Comparison of ENCODE assay signal across 18 cellular contexts in genomic region chr7:12504144-12504543, GRCh38.
A peak's percentile ranks its signal among the peaks of the same experiment; 100 is the strongest.
DNase-seq lines count a peak whose midpoint lies in the region; ATAC-seq and TF ChIP-seq lines count a peak whose summit lies in the region.
"Had no signal": no experiment of that assay in that cellular context is flagged by ENCODE, and none has a peak within 500 bp of the region (broad histone marks: within the 10 kb centered on the region; RNA-seq: fewer than 3 reads in every experiment).

No MANE protein-coding gene starts in this region.

- no peaks in the 10 kb centered on the region for H3K9me3 Mint-ChIP-seq in activated CD4-positive, alpha-beta T cell treated with anti-CD3 and anti-CD28 coated beads for 36 hours (ENCODE audit: low read depth)

- CTCF ChIA-PET in activated CD4-positive, alpha-beta T cell treated with anti-CD3 and anti-CD28 coated beads for 36 hours (lab: Charles Lee): interaction anchor here (0.7 to 0.9 kb wide), 2 partner anchors 65 to 390 kb away, joined by 3 read pairs; no protein-coding TSS in a partner anchor

- H3K4me3 ChIP-seq in Loucy (ENCODE audit: low read length, poor library complexity, severe bottlenecking) (no peak overlapping the region), osteoblast (ENCODE audit: insufficient read depth, low read length) (no peak overlapping the region)
- H3K4me3 ChIP-seq: lung, uterus had no signal

- no peak overlapping the region for H3K4me3 Mint-ChIP-seq in activated CD4-positive, alpha-beta T cell treated with anti-CD3 and anti-CD28 coated beads for 36 hours

- no peaks in the 10 kb centered on the region for H3K27me3 ChIP-seq in Loucy (ENCODE audit: insufficient read depth, low read length, poor library complexity, severe bottlenecking)
- no peaks in the 10 kb centered on the region for H3K27me3 ChIP-seq in osteoblast (ENCODE audit: insufficient read depth, low read length)
- H3K27me3 ChIP-seq: uterus had no signal

- H4K20me1 ChIP-seq in Loucy (ENCODE audit: insufficient read depth, low read length, poor library complexity, severe bottlenecking): no peaks in the 10 kb centered on the region
- no peaks in the 10 kb centered on the region for H4K20me1 ChIP-seq in osteoblast (ENCODE audit: insufficient read depth, low read length)

- no peak overlapping the region for H3K27ac ChIP-seq in osteoblast (ENCODE audit: low read depth, low read length)
- H3K27ac ChIP-seq: uterus had no signal

- POLR2A ChIA-PET in activated CD4-positive, alpha-beta T cell treated with anti-CD3 and anti-CD28 coated beads for 36 hours (lab: Charles Lee): no interaction called here

- H3K27me3 Mint-ChIP-seq in activated CD4-positive, alpha-beta T cell treated with anti-CD3 and anti-CD28 coated beads for 36 hours: no peaks in the 10 kb centered on the region

- no peaks in the 10 kb centered on the region for H3K9me3 ChIP-seq in Loucy (ENCODE audit: insufficient read depth, low read depth, low read length)
- no peaks in the 10 kb centered on the region for H3K9me3 ChIP-seq in osteoblast (ENCODE audit: low read depth, low read length)
- H3K9me3 ChIP-seq: uterus had no signal

- no peaks in the 10 kb centered on the region for H3K36me3 Mint-ChIP-seq in activated CD4-positive, alpha-beta T cell treated with anti-CD3 and anti-CD28 coated beads for 36 hours (ENCODE audit: low read depth)

- 0 out of 2 replicates have a peak overlapping the region, but pooled peaks have one; percentile 36 for H2AFZ ChIP-seq in Loucy (ENCODE audit: low read length)
- H2AFZ ChIP-seq in osteoblast (ENCODE audit: low read length): no peak overlapping the region

- ATAC-seq in GM19463 (IDR thresholded peaks at IDR 0.05; ENCODE audit: unreplicated experiment) (peak; percentile 67), HG02973 (IDR thresholded peaks at IDR 0.05; ENCODE audit: unreplicated experiment) (peak; percentile 70)
- ATAC-seq in activated CD4-positive, alpha-beta T cell treated with anti-CD3 and anti-CD28 coated beads for 36 hours: no peak

- no peaks in the 10 kb centered on the region for H3K4me1 Mint-ChIP-seq in activated CD4-positive, alpha-beta T cell treated with anti-CD3 and anti-CD28 coated beads for 36 hours

- H3K79me2 ChIP-seq in Loucy (ENCODE audit: insufficient read depth, low read length): no peaks in the 10 kb centered on the region
- H3K79me2 ChIP-seq in osteoblast (ENCODE audit: insufficient read depth, low read length): no peaks in the 10 kb centered on the region

- H3K36me3 ChIP-seq in Loucy (ENCODE audit: insufficient read depth, low read length) (no peaks in the 10 kb centered on the region), osteoblast (ENCODE audit: insufficient read depth, low read length) (no peaks in the 10 kb centered on the region)
- H3K36me3 ChIP-seq: uterus had no signal

- H3K27ac Mint-ChIP-seq in activated CD4-positive, alpha-beta T cell treated with anti-CD3 and anti-CD28 coated beads for 36 hours: no peak overlapping the region

- H3K4me1 ChIP-seq in Loucy (ENCODE audit: insufficient read depth, low read length, poor library complexity, severe bottlenecking): no peaks in the 10 kb centered on the region
- H3K4me1 ChIP-seq in osteoblast (ENCODE audit: insufficient read depth, low read length): no peaks in the 10 kb centered on the region
- H3K4me1 ChIP-seq: uterus had no signal

- DNase-seq in renal cortical epithelial cell (ENCODE audit: low read depth) (peak; percentile 75), osteoblast (ENCODE audit: insufficient read length, low spot score, missing footprints) (no peak)
- DNase-seq in activated CD4-positive, alpha-beta T cell treated with anti-CD3 and anti-CD28 coated beads for 36 hours: no peak
- no peak for DNase-seq in stimulated activated CD4-positive, alpha-beta T cell treated with anti-CD3 and anti-CD28 coated beads, Interleukin-2, amount 100 ng/mL, for 24 hours
- DNase-seq: activated CD4-positive, alpha-beta T cell treated with anti-CD3 and anti-CD28 coated beads for 48 hours; activated CD8-positive, alpha-beta memory T cell treated with anti-CD3 and anti-CD28 coated beads, Interleukin-2, amount 50 U/mL, for 48 hours; activated gamma-delta T cell; AML-193; central memory CD4-positive, alpha-beta T cell; COR-L47; effector CD4-positive, alpha-beta T cell; NCI-H2029 treated with DMSO at 0.1 percent for 48 hours; stimulated activated CD4-positive, alpha-beta T cell treated with anti-CD3 and anti-CD28 coated beads, Interleukin-4, amount 100 ng/mL, for 24 hours; uterus had no signal

- TF ChIP-seq CTCF in Loucy (conservative IDR thresholded peaks at IDR 0.05; ENCODE audit: low read length) (no peak), osteoblast (IDR thresholded peaks at IDR 0.05; ENCODE audit: extremely low read depth, low read depth, low read length) (no peak)

- H3K9ac ChIP-seq in Loucy (ENCODE audit: low read depth, low read length, poor library complexity, severe bottlenecking): no peak overlapping the region

- H3K4me2 ChIP-seq in Loucy (ENCODE audit: low read depth, low read length, poor library complexity, severe bottlenecking) (no peak overlapping the region), osteoblast (ENCODE audit: insufficient read depth, low read length) (no peak overlapping the region)

- no peaks in the 10 kb centered on the region for H3K9me2 ChIP-seq in Loucy (replicated peaks; ENCODE audit: low read depth, low read length)

- no peaks in the 10 kb centered on the region for H3F3A ChIP-seq in Loucy (ENCODE audit: low read depth)

- intact Hi-C loops in activated CD4-positive, alpha-beta T cell treated with anti-CD3 and anti-CD28 coated beads for 36 hours (cut with DNase I, micrococcal nuclease): no loop called here
